Comparison of ENCODE assay signal across 35 cellular contexts in genomic region chr11:88370782-88371181, GRCh38.
"Had no signal": no experiment of that assay in that cellular context is flagged by ENCODE, and none has a peak within 500 bp of the region (broad histone marks: within the 10 kb centered on the region; RNA-seq: fewer than 3 reads in every experiment).

No MANE protein-coding gene starts in this region.

- FAIRE-seq: colon had no signal

- H3K9me3 ChIP-seq: MG63, Peyer's patch had no signal

- H3K27me3 ChIP-seq: brain microvascular endothelial cell, MG63, Peyer's patch had no signal

- H3K27ac ChIP-seq: brain microvascular endothelial cell, Peyer's patch, RWPE1, VCaP had no signal

- H3K36me3 ChIP-seq: brain microvascular endothelial cell, MG63, Peyer's patch had no signal

- H3K4me3 Mint-ChIP-seq: activated B cell treated with CpG ODN at 0.5 μM for 24 hours; activated CD8-positive, alpha-beta T cell treated with anti-CD3 and anti-CD28 coated beads for 36 hours; activated naive CD8-positive, alpha-beta T cell treated with anti-CD3 and anti-CD28 coated beads for 36 hours; activated T-cell treated with anti-CD3 and anti-CD28 coated beads, Interleukin-2, amount 50 U/mL, for 4 hours; activated T-helper 1 cell treated with anti-CD3 and anti-CD28 coated beads, Interleukin-12 subunit alpha, Interleukin-12 subunit beta, Interleukin-2, Interleukin-4 antibody, amounts not matched to agents 30 ng/mL and 10 ng/mL and 1 ng/mL, durations not matched to agents 14 hours and 24 hours and 36 hours had no signal

- H3K27me3 Mint-ChIP-seq: activated CD8-positive, alpha-beta T cell treated with anti-CD3 and anti-CD28 coated beads for 36 hours; activated naive CD8-positive, alpha-beta T cell treated with anti-CD3 and anti-CD28 coated beads for 36 hours; T-cell had no signal

- ATAC-seq: activated CD8-positive, alpha-beta T cell treated with anti-CD3 and anti-CD28 coated beads for 36 hours; activated T-cell treated with anti-CD3 and anti-CD28 coated beads, Interleukin-2, amount 50 U/mL, for 4 hours; PC-3; Right ventricle myocardium inferior; SK-N-SH treated with all-trans-retinoic acid at 6 μM for 48 hours; T-cell had no signal

- H3K4me3 ChIP-seq: MG63, Peyer's patch had no signal

- H3K9me3 Mint-ChIP-seq: activated B cell treated with CpG ODN at 0.5 μM for 24 hours; activated CD8-positive, alpha-beta T cell treated with anti-CD3 and anti-CD28 coated beads for 36 hours; activated naive CD8-positive, alpha-beta T cell treated with anti-CD3 and anti-CD28 coated beads for 36 hours; activated T-cell treated with anti-CD3 and anti-CD28 coated beads, Interleukin-2, amount 50 U/mL, for 4 hours; activated T-helper 1 cell treated with anti-CD3 and anti-CD28 coated beads, Interleukin-12 subunit alpha, Interleukin-12 subunit beta, Interleukin-2, Interleukin-4 antibody, amounts not matched to agents 30 ng/mL and 10 ng/mL and 1 ng/mL, durations not matched to agents 14 hours and 24 hours and 36 hours; T-cell had no signal

- H3K27ac Mint-ChIP-seq: activated B cell treated with CpG ODN at 0.5 μM for 24 hours; activated CD8-positive, alpha-beta T cell treated with anti-CD3 and anti-CD28 coated beads for 36 hours; activated naive CD8-positive, alpha-beta T cell treated with anti-CD3 and anti-CD28 coated beads for 36 hours; activated T-helper 1 cell treated with anti-CD3 and anti-CD28 coated beads, Interleukin-12 subunit alpha, Interleukin-12 subunit beta, Interleukin-2, Interleukin-4 antibody, amounts not matched to agents 30 ng/mL and 10 ng/mL and 1 ng/mL, durations not matched to agents 14 hours and 24 hours and 36 hours; T-cell had no signal

- DNase-seq: activated B cell treated with CpG ODN at 0.5 μM for 24 hours; activated CD4-positive, alpha-beta T cell treated with anti-CD3 and anti-CD28 coated beads for 4 hours; activated CD4-positive, CD25-positive, alpha-beta regulatory T cell treated with anti-CD3 and anti-CD28 coated beads, Interleukin-2, amount 50 U/mL, for 72 hours; activated CD8-positive, alpha-beta T cell treated with anti-CD3 and anti-CD28 coated beads for 36 hours; activated gamma-delta T cell treated with Interleukin-2 at 50 U/mL for 16 hours; activated naive CD8-positive, alpha-beta T cell treated with anti-CD3 and anti-CD28 coated beads for 36 hours; activated T-cell treated with anti-CD3 and anti-CD28 coated beads for 4 hours; activated T-cell treated with anti-CD3 and anti-CD28 coated beads, Interleukin-2, amount 50 U/mL, for 4 hours; amniotic stem cell; aorta; brain microvascular endothelial cell; central memory CD4-positive, alpha-beta T cell; Karpas-422; MG63; NCI-H1048; NCI-H1105 treated with DMSO at 0.1 percent for 48 hours; NCI-H1436; NCI-H1694; NCI-H1930; NCI-H2081 treated with DMSO at 0.1 percent for 48 hours; NCI-H226; NCI-H446 treated with DMSO at 0.1 percent for 48 hours; NCI-H524 treated with DMSO at 0.1 percent for 48 hours; PC-3; Peyer's patch; SIG-M5; T-cell; T-helper 2 cell; T-helper 9 cell had no signal

- H3K4me1 Mint-ChIP-seq: activated B cell treated with CpG ODN at 0.5 μM for 24 hours had no signal
